In genomic region chr9:73649552-73649951, GRCh38 we compare ENCODE assay signal across 3 cellular contexts.
"Had no signal": no experiment of that assay in that cellular context is flagged by ENCODE, and none has a peak within 500 bp of the region (broad histone marks: within the 10 kb centered on the region; RNA-seq: fewer than 3 reads in every experiment).

No MANE protein-coding gene starts in this region.

- H3K4me3 ChIP-seq: GM12878 had no signal

- DNase-seq: GDM1, GF-D8 had no signal

- ATAC-seq: GM12878 had no signal
